Comparison of ENCODE assay signal across 23 cellular contexts in the genomic region with DNA sequence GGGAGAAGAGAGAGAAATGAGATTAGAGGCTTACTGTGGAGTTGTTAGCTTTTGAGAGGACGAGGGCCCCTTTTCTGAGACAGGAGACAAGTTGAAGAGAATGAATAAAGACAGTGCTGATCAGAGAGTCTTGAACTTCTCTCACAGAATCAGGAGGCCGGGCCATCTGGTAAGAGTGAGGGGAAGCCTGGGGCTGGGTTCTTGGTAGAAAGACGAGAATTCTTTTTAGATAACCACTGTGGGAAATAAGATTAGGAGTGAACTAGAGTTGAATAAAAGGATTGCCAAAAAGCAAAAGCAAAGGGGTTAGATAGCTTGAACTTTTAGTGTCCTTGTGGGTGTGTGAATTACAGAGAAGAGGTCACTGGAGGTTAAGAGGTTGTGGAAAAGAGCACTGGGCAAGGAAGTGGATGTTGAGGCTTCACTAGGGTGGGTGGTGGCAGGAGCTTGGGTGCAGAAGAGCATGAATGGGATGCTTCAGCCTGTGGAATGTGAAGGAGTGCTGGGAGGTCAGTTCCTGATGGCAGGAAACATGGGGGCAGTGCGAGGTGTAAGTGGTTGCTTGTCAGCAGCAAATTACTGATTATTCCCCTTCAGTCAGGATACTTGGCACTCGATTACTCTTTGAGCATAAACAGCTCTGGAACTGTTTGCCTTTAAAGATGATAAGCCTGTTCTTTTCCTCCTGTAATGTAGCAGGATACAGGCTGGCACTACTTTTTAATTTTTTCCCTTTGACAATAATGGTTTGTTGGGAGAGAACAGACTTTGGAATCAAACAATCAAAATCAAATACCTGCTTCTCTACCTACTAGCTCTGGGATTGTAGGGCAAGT.
DNase-seq lines count a peak whose midpoint lies in the region; ATAC-seq and TF ChIP-seq lines count a peak whose summit lies in the region.
"Had no signal": no experiment of that assay in that cellular context is flagged by ENCODE, and none has a peak within 500 bp of the region (broad histone marks: within the 10 kb centered on the region; RNA-seq: fewer than 3 reads in every experiment).

No MANE protein-coding gene starts in this region.

- H3F3A ChIP-seq in neural progenitor cell (ENCODE audit: low read depth) = no peaks in the 10 kb centered on the region

- ATAC-seq in body of pancreas (peak; percentile 54), GM18519 (IDR thresholded peaks at IDR 0.05; ENCODE audit: low FRiP score, unreplicated experiment) (no peak), gastrocnemius medialis (no peak)
- ATAC-seq: activated T-cell treated with anti-CD3 and anti-CD28 coated beads, Interleukin-2, amount 50 U/mL, for 72 hours had no signal

- H2BK5ac ChIP-seq in H9 (ENCODE audit: insufficient read length, low read length) = no peak overlapping the region

- no peak overlapping the region for H3K9ac ChIP-seq in H9 (ENCODE audit: extremely low read depth, insufficient read length, low read length)
- no peak overlapping the region for H3K9ac ChIP-seq in neural progenitor cell
- H3K9ac ChIP-seq: BLaER1 treated with 17β-estradiol and CSF1 and Interleukin-3, amounts not matched to agents 10 nM and 100 nM had no signal

- H3K27me3 ChIP-seq in H9 (ENCODE audit: insufficient read depth, low read length) = no peaks in the 10 kb centered on the region
- no peaks in the 10 kb centered on the region for H3K27me3 ChIP-seq in body of pancreas
- no peaks in the 10 kb centered on the region for H3K27me3 ChIP-seq in neural progenitor cell
- H3K27me3 ChIP-seq in gastrocnemius medialis = no peaks in the 10 kb centered on the region
- H3K27me3 ChIP-seq: BLaER1 treated with 17β-estradiol and CSF1 and Interleukin-3, amounts not matched to agents 10 nM and 100 nM; ovary had no signal

- no peaks in the 10 kb centered on the region for H3K79me1 ChIP-seq in H9 (ENCODE audit: insufficient read depth, low read depth, low read length, poor library complexity, severe bottlenecking)

- no peaks in the 10 kb centered on the region for H3K23me2 ChIP-seq in H9 (ENCODE audit: insufficient read length, low read depth, low read length, poor library complexity, severe bottlenecking)

- H2AFZ ChIP-seq in H9 (ENCODE audit: low read length) = no peak overlapping the region
- no peak overlapping the region for H2AFZ ChIP-seq in neural progenitor cell (replicated peaks)

- intact Hi-C loops in body of pancreas (cut with DNase I) = no loop called here
- intact Hi-C loops in gastrocnemius medialis (cut with DNase I; ENCODE audit: low total_unique reads) = no loop called here

- no peak overlapping the region for H3K4me3 ChIP-seq in body of pancreas
- no peak overlapping the region for H3K4me3 ChIP-seq in neural progenitor cell
- no peak overlapping the region for H3K4me3 ChIP-seq in gastrocnemius medialis
- H3K4me3 ChIP-seq: BLaER1 treated with 17β-estradiol and CSF1 and Interleukin-3, amounts not matched to agents 10 nM and 100 nM; ovary; SK-N-MC; skin epidermis had no signal

- H3K36me3 ChIP-seq in body of pancreas (replicated peaks in 1 of 2; ENCODE audit: insufficient read depth in 1 of 2, low read depth in 2 of 2) = no peaks in the 10 kb centered on the region
- no peaks in the 10 kb centered on the region for H3K36me3 ChIP-seq in neural progenitor cell
- H3K36me3 ChIP-seq in gastrocnemius medialis = no peaks in the 10 kb centered on the region
- H3K36me3 ChIP-seq: BLaER1 treated with 17β-estradiol and CSF1 and Interleukin-3, amounts not matched to agents 10 nM and 100 nM; ovary had no signal

- H3K27me3 Mint-ChIP-seq in H9 (ENCODE audit: low read depth) (no peaks in the 10 kb centered on the region), neural progenitor cell (ENCODE audit: insufficient read depth, low read depth) (no peaks in the 10 kb centered on the region), type B pancreatic cell (no peaks in the 10 kb centered on the region)
- H3K27me3 Mint-ChIP-seq: activated naive CD4-positive, alpha-beta T cell treated with anti-CD3 and anti-CD28 coated beads, Interleukin-2, amount 50 U/mL, for 24 hours had no signal

- H4K8ac ChIP-seq in H9 (replicated peaks; ENCODE audit: insufficient read length, low read depth, low read length) = no peak overlapping the region

- DNase-seq in H9 (peak; percentile 45), body of pancreas (no peak), islet precursor cell (peak; percentile 66), neural progenitor cell (ENCODE audit: low spot score) (peak; percentile 15), type B pancreatic cell (ENCODE audit: extremely low spot score, unreplicated experiment) (no peak), gastrocnemius medialis (no peak)
- no peak for DNase-seq in stimulated activated CD4-positive, alpha-beta T cell treated with anti-CD3 and anti-CD28 coated beads, Interleukin-2, amount 100 ng/mL, for 48 hours
- DNase-seq: activated CD4-positive, alpha-beta T cell treated with anti-CD3 and anti-CD28 coated beads for 1 hour; activated CD8-positive, alpha-beta memory T cell treated with anti-CD3 and anti-CD28 coated beads for 24 hours; activated T-cell treated with anti-CD3 and anti-CD28 coated beads, Interleukin-2, amount 50 U/mL, for 72 hours; Calu3; cortex of kidney; NCI-H1417; NCI-H2171; NCI-H774; ovary; stimulated activated CD4-positive, alpha-beta T cell treated with anti-CD3 and anti-CD28 coated beads, Interleukin-4, amount 100 ng/mL, for 24 hours had no signal

- H2BK20ac ChIP-seq in H9 (ENCODE audit: low read depth, low read length, poor library complexity, severe bottlenecking) = no peak overlapping the region

- H3K79me2 ChIP-seq in H9 (ENCODE audit: insufficient read depth, low read length) (peaks cover 1% of the 10 kb centered on the region; the same call in 1 of the 2 replicates), neural progenitor cell (ENCODE audit: low read depth) (peaks cover 7% of the 10 kb centered on the region)

- no peaks in the 10 kb centered on the region; a peak in 1 of 5 replicates for H3K9me3 Mint-ChIP-seq in H9
- H3K9me3 Mint-ChIP-seq in neural progenitor cell = peaks cover 8% of the 10 kb centered on the region
- H3K9me3 Mint-ChIP-seq in type B pancreatic cell = no peaks in the 10 kb centered on the region
- H3K9me3 Mint-ChIP-seq: activated naive CD4-positive, alpha-beta T cell treated with anti-CD3 and anti-CD28 coated beads, Interleukin-2, amount 50 U/mL, for 24 hours; T-helper 2 cell treated with Interferon-gamma antibody and Interleukin-4, amounts not matched to agents 5 μg/mL and 100 μg/mL, for 36 hours had no signal

- H3K4me1 ChIP-seq in H9 (ENCODE audit: insufficient read depth, low read length) (peaks cover 8% of the 10 kb centered on the region; the same call in 1 of the 2 replicates), body of pancreas (peaks cover 10% of the 10 kb centered on the region), neural progenitor cell (peaks cover 13% of the 10 kb centered on the region), gastrocnemius medialis (peaks cover 9 to 18% of the 10 kb centered on the region in 2 donors)
- H3K4me1 ChIP-seq: BLaER1 treated with 17β-estradiol and CSF1 and Interleukin-3, amounts not matched to agents 10 nM and 100 nM had no signal

- H3K27ac Mint-ChIP-seq in H9 (no peak overlapping the region), neural progenitor cell (no peak overlapping the region), type B pancreatic cell (no peak overlapping the region)
- H3K27ac Mint-ChIP-seq: activated naive CD4-positive, alpha-beta T cell treated with anti-CD3 and anti-CD28 coated beads, Interleukin-2, amount 50 U/mL, for 24 hours; activated T-cell treated with anti-CD3 and anti-CD28 coated beads, Interleukin-2, amount 50 U/mL, for 72 hours; T-helper 2 cell treated with Interferon-gamma antibody and Interleukin-4, amounts not matched to agents 5 μg/mL and 100 μg/mL, for 36 hours had no signal

- WGBS in H9 (ENCODE audit: extremely low coverage, insufficient read length, low lambda C conversion rate) = no CpG with 5 or more reads among the region's 5 CpGs
- WGBS in body of pancreas, 2 donors = 38 to 43% methylated on average over 5 of the region's 5 CpGs

- H3K4me2 ChIP-seq in H9 (ENCODE audit: insufficient read depth, insufficient read length, low read length) (no peak overlapping the region), neural progenitor cell (no peak overlapping the region)
- H3K4me2 ChIP-seq: BLaER1 treated with 17β-estradiol and CSF1 and Interleukin-3, amounts not matched to agents 10 nM and 100 nM had no signal

- H3K4me3 Mint-ChIP-seq in H9 (no peak overlapping the region), neural progenitor cell (no peak overlapping the region), type B pancreatic cell (no peak overlapping the region)
- H3K4me3 Mint-ChIP-seq: activated naive CD4-positive, alpha-beta T cell treated with anti-CD3 and anti-CD28 coated beads, Interleukin-2, amount 50 U/mL, for 24 hours; activated T-cell treated with anti-CD3 and anti-CD28 coated beads, Interleukin-2, amount 50 U/mL, for 72 hours; T-helper 2 cell treated with Interferon-gamma antibody and Interleukin-4, amounts not matched to agents 5 μg/mL and 100 μg/mL, for 36 hours had no signal

- H3K56ac ChIP-seq in H9 (ENCODE audit: insufficient read length, low read depth, low read length) = no peak overlapping the region

- H3K27ac ChIP-seq in H9 (ENCODE audit: insufficient read length, low read depth, low read length) (no peak overlapping the region), body of pancreas (no peak overlapping the region), neural progenitor cell (no peak overlapping the region), gastrocnemius medialis (no peak overlapping the region)
- H3K27ac ChIP-seq: BLaER1 treated with 17β-estradiol and CSF1 and Interleukin-3, amounts not matched to agents 10 nM and 100 nM; ovary; SK-N-MC; skin epidermis had no signal

- no peak overlapping the region for H2BK15ac ChIP-seq in H9 (ENCODE audit: low read depth, low read length)

- TF ChIP-seq POLR2A in body of pancreas (IDR thresholded peaks at IDR 0.05) (no peak), gastrocnemius medialis (IDR thresholded peaks at IDR 0.05) (no peak)

- no peak overlapping the region for H2BK12ac ChIP-seq in H9 (ENCODE audit: insufficient read length, low read depth, low read length)

- H3K9me3 ChIP-seq in H9 (ENCODE audit: control insufficient read depth, low read depth, low read length) = no peaks in the 10 kb centered on the region
- H3K9me3 ChIP-seq in body of pancreas = no peaks in the 10 kb centered on the region
- no peaks in the 10 kb centered on the region for H3K9me3 ChIP-seq in neural progenitor cell (ENCODE audit: low read depth)
- H3K9me3 ChIP-seq in gastrocnemius medialis = no peaks in the 10 kb centered on the region
- H3K9me3 ChIP-seq: ovary had no signal

- no peak overlapping the region for H3K18ac ChIP-seq in H9 (ENCODE audit: insufficient read length, low read depth, low read length)

- H3K14ac ChIP-seq in H9 (ENCODE audit: insufficient read depth, low read length) = no peak overlapping the region

- H3K4ac ChIP-seq in H9 (ENCODE audit: low read depth, low read length) = no peak overlapping the region

- H4K91ac ChIP-seq in H9 (ENCODE audit: insufficient read length, low read depth, low read length) = no peak overlapping the region

- H3K23ac ChIP-seq in H9 (ENCODE audit: insufficient read length, low read depth, low read length) = no peak overlapping the region

- TF ChIP-seq CTCF in H9 (conservative IDR thresholded peaks at IDR 0.05) = no peak
- no peak for TF ChIP-seq CTCF in body of pancreas (IDR thresholded peaks at IDR 0.05)
- TF ChIP-seq CTCF in neural progenitor cell (IDR thresholded peaks at IDR 0.05) = no peak
- no peak for TF ChIP-seq CTCF in type B pancreatic cell (conservative IDR thresholded peaks at IDR 0.05)
- TF ChIP-seq CTCF in gastrocnemius medialis (IDR thresholded peaks at IDR 0.05 in 4 of 5, conservative IDR thresholded peaks at IDR 0.05 in 1 of 5) = no peak

- no peak overlapping the region for H3T11ph ChIP-seq in H9 (ENCODE audit: low read length)

- H4K5ac ChIP-seq in H9 (ENCODE audit: insufficient read length, low read depth, low read length) = no peak overlapping the region

- H3K4me1 Mint-ChIP-seq in H9 (peaks cover 37 to 41% of the 10 kb centered on the region in 2 experiments), neural progenitor cell (no peaks in the 10 kb centered on the region), type B pancreatic cell (ENCODE audit: unreplicated experiment) (peaks cover 4% of the 10 kb centered on the region)
- H3K4me1 Mint-ChIP-seq: activated naive CD4-positive, alpha-beta T cell treated with anti-CD3 and anti-CD28 coated beads, Interleukin-2, amount 50 U/mL, for 24 hours had no signal

- H2BK120ac ChIP-seq in H9 (ENCODE audit: low read depth, low read length, poor library complexity, severe bottlenecking) = no peak overlapping the region

- no peak overlapping the region for H2AK5ac ChIP-seq in H9 (ENCODE audit: insufficient read length, low read length)

- H4K20me1 ChIP-seq in H9 (ENCODE audit: control insufficient read depth, insufficient read depth, insufficient read length) (no peaks in the 10 kb centered on the region), neural progenitor cell (ENCODE audit: low read depth) (no peaks in the 10 kb centered on the region)

- in situ Hi-C loops in gastrocnemius medialis (cut with MboI; ENCODE audit: low sequenced_read_pairs in 4 of 4) = no loop called here

- peaks cover 2 to 19% (median 4%) of the 10 kb centered on the region in 3 experiments; a peak in 5 of 7 replicates for H3K36me3 Mint-ChIP-seq in H9 (ENCODE audit: insufficient read depth in 1 of 3, low read depth in 3 of 3)
- no peaks in the 10 kb centered on the region for H3K36me3 Mint-ChIP-seq in neural progenitor cell
- H3K36me3 Mint-ChIP-seq in type B pancreatic cell = peaks cover 4% of the 10 kb centered on the region
- H3K36me3 Mint-ChIP-seq: activated naive CD4-positive, alpha-beta T cell treated with anti-CD3 and anti-CD28 coated beads, Interleukin-2, amount 50 U/mL, for 24 hours had no signal

Comparison
In these comparisons a context has a peak if more than half of its experiments do, and no peak if none do; other contexts are left out.
1. DNase-seq: peak in H9 (single experiment), islet precursor cell (single experiment) and neural progenitor cell (single experiment); none in body of pancreas (0 of 4), stimulated activated CD4-positive, alpha-beta T cell treated with anti-CD3 and anti-CD28 coated beads, Interleukin-2, amount 100 ng/mL, for 48 hours (0 of 2), type B pancreatic cell (single experiment) and gastrocnemius medialis (0 of 2).